Comparison of ENCODE assay signal across 11 cellular contexts in genomic region chr4:150280081-150280950, GRCh38.
A peak's percentile ranks its signal among the peaks of the same experiment; 100 is the strongest.
DNase-seq lines count a peak whose midpoint lies in the region; FAIRE-seq and TF ChIP-seq lines count a peak whose summit lies in the region.
"Had no signal": no experiment of that assay in that cellular context is flagged by ENCODE, and none has a peak within 500 bp of the region (broad histone marks: within the 10 kb centered on the region; RNA-seq: fewer than 3 reads in every experiment).

No MANE protein-coding gene starts in this region.

- TF ChIP-seq POLR2A in H54 (IDR thresholded peaks at IDR 0.05; ENCODE audit: low read depth, low read length) = no peak

- no peaks in the 10 kb centered on the region for H3K9me3 ChIP-seq in SK-N-SH
- H3K9me3 ChIP-seq: pancreas had no signal

- H2AFZ ChIP-seq in SK-N-SH (ENCODE audit: low read depth) = peak overlapping the region; percentile 31; the same call in 1 of the 2 replicates

- peak overlapping the region; percentile 45; the same call in 1 of the 2 replicates for H3K9ac ChIP-seq in SK-N-SH

- peaks cover 14 to 22% of the 10 kb centered on the region in 2 experiments; a peak in 2 of 4 replicates for H3K4me1 ChIP-seq in SK-N-SH (ENCODE audit: control insufficient read depth in 1 of 2, insufficient read depth in 2 of 2, low read depth in 1 of 2, low read length in 1 of 2)
- H3K4me1 ChIP-seq: pancreas had no signal

- H3K27ac ChIP-seq in SK-N-SH (ENCODE audit: low read depth in 2 of 2, low read length in 1 of 2) = peak overlapping the region; percentile 45 to 83
- H3K27ac ChIP-seq: pancreas had no signal

- TF ChIP-seq EP300 in SK-N-SH (IDR thresholded peaks at IDR 0.05; ENCODE audit: borderline replicate concordance in 1 of 2, low read depth in 1 of 2, low read length in 1 of 2) = no peak

- H3K4me3 Mint-ChIP-seq in T-helper 2 cell treated with Interferon-gamma antibody and Interleukin-4, amounts not matched to agents 5 μg/mL and 100 μg/mL, for 36 hours = no peak overlapping the region

- H3K4me2 ChIP-seq in SK-N-SH = peak overlapping the region; percentile 69

- DNase-seq in H54 (ENCODE audit: insufficient read length, low spot score) (peak; percentile 21), SK-N-SH (no peak), fibroblast of pulmonary artery (ENCODE audit: low read depth) (peak; percentile 74), retinal pigment epithelial cell (ENCODE audit: low read depth) (peak; percentile 43), NCI-H2107 (lab: John Stamatoyannopoulos, UW) (no peak), NCI-H345 treated with DMSO at 0.1 percent for 48 hours (lab: John Stamatoyannopoulos, UW; ENCODE audit: unreplicated experiment) (no peak)
- no peak for DNase-seq in T-helper 2 cell treated with Interferon-gamma antibody and Interleukin-4, amounts not matched to agents 5 μg/mL and 100 μg/mL, for 36 hours (ENCODE audit: low spot score)
- no peak for DNase-seq in activated CD4-positive, alpha-beta T cell treated with anti-CD3 and anti-CD28 coated beads, Interleukin-2, amount 50 U/mL, for 1 hour
- DNase-seq: central memory CD4-positive, alpha-beta T cell; pancreas; substantia nigra had no signal

- H3K9me2 ChIP-seq in SK-N-SH = no peaks in the 10 kb centered on the region

- no peaks in the 10 kb centered on the region for H3K27me3 Mint-ChIP-seq in T-helper 2 cell treated with Interferon-gamma antibody and Interleukin-4, amounts not matched to agents 5 μg/mL and 100 μg/mL, for 36 hours (ENCODE audit: low read depth)

- H3K79me2 ChIP-seq in SK-N-SH (ENCODE audit: insufficient read depth) = no peaks in the 10 kb centered on the region

- peaks cover 4% of the 10 kb centered on the region for H3K9me3 Mint-ChIP-seq in T-helper 2 cell treated with Interferon-gamma antibody and Interleukin-4, amounts not matched to agents 5 μg/mL and 100 μg/mL, for 36 hours

- 56% methylated on average over 9 of the region's 9 CpGs for WGBS in SK-N-SH (ENCODE audit: low lambda C conversion rate)

- peaks cover 18% of the 10 kb centered on the region for H3K36me3 Mint-ChIP-seq in T-helper 2 cell treated with Interferon-gamma antibody and Interleukin-4, amounts not matched to agents 5 μg/mL and 100 μg/mL, for 36 hours (ENCODE audit: low read depth)

- peaks cover 27% of the 10 kb centered on the region for H3F3A ChIP-seq in SK-N-SH (replicated peaks; ENCODE audit: insufficient read depth)

- H3K36me3 ChIP-seq in SK-N-SH (replicated peaks in 1 of 2; ENCODE audit: control insufficient read depth in 1 of 2, insufficient read depth in 2 of 2, low read length in 1 of 2) = peaks cover 0 to 2% of the 10 kb centered on the region in 2 experiments

- H3K27me3 ChIP-seq in SK-N-SH (ENCODE audit: insufficient read depth) = no peaks in the 10 kb centered on the region
- H3K27me3 ChIP-seq: pancreas had no signal

- FAIRE-seq in H54 (lab: Jason Lieb, UNC) = no peak
- FAIRE-seq: pancreas had no signal

- no peak for TF ChIP-seq CTCF in SK-N-SH (IDR thresholded peaks at IDR 0.05)
- TF ChIP-seq CTCF in fibroblast of pulmonary artery (IDR thresholded peaks at IDR 0.05; ENCODE audit: low read length, missing control alignments) = no peak
- no peak for TF ChIP-seq CTCF in retinal pigment epithelial cell (conservative IDR thresholded peaks at IDR 0.05; ENCODE audit: low read depth, low read length)

- POLR2A ChIA-PET in SK-N-SH (lab: Yijun Ruan, JAX) = no interaction called here

- H3K27ac Mint-ChIP-seq in T-helper 2 cell treated with Interferon-gamma antibody and Interleukin-4, amounts not matched to agents 5 μg/mL and 100 μg/mL, for 36 hours = no peak overlapping the region

- no peak for TF ChIP-seq RAD21 in SK-N-SH (IDR thresholded peaks at IDR 0.05; ENCODE audit: low read length)

- peak overlapping the region in 1 of 2 experiments; percentile 27; a peak in 2 of 4 replicates for H3K4me3 ChIP-seq in SK-N-SH (ENCODE audit: low read depth in 2 of 2, low read length in 1 of 2)
- no peak overlapping the region for H3K4me3 ChIP-seq in fibroblast of pulmonary artery (replicated peaks; ENCODE audit: low read depth, low read length)
- H3K4me3 ChIP-seq in retinal pigment epithelial cell (ENCODE audit: low read length) = no peak overlapping the region
- H3K4me3 ChIP-seq: pancreas had no signal

- H3K4me1 Mint-ChIP-seq in T-helper 2 cell treated with Interferon-gamma antibody and Interleukin-4, amounts not matched to agents 5 μg/mL and 100 μg/mL, for 36 hours (ENCODE audit: low read depth) = no peaks in the 10 kb centered on the region

- H4K20me1 ChIP-seq in SK-N-SH (ENCODE audit: insufficient read depth) = no peaks in the 10 kb centered on the region

- CTCF ChIA-PET in SK-N-SH (lab: Yijun Ruan, JAX) = interaction anchor here (0.9 to 2.6 kb wide), 6 partner anchors 18 to 635 kb away, joined by 3 to 14 read pairs (median 4); no protein-coding TSS in a partner anchor

TF ChIP-seq in SK-N-SH, 30 proteins besides CTCF, POLR2A, EP300 and RAD21 (continues in another document):
- peak; percentile 35; the same call in 1 of the 2 replicates for TF ChIP-seq POLR2AphosphoS5 (IDR thresholded peaks at IDR 0.05; ENCODE audit: low read depth, low read length)
- TF ChIP-seq TCF12 (IDR thresholded peaks at IDR 0.05) = 0 out of 2 replicates have a peak, but pooled peaks have one; percentile 24
- TF ChIP-seq ELF1 (IDR thresholded peaks at IDR 0.05) = no peak
- TF ChIP-seq ZBTB33 (IDR thresholded peaks at IDR 0.05; ENCODE audit: borderline replicate concordance, low read depth) = no peak
- no peak for TF ChIP-seq RXRA (IDR thresholded peaks at IDR 0.05; ENCODE audit: borderline replicate concordance, low read depth)
- no peak for TF ChIP-seq PBX3 (IDR thresholded peaks at IDR 0.05)
- no peak for TF ChIP-seq CHD2 (IDR thresholded peaks at IDR 0.05; ENCODE audit: low read length, partially characterized antibody)
- no peak for TF ChIP-seq GATA2 (CRISPR knock-in tag; IDR thresholded peaks at IDR 0.05)
- no peak for TF ChIP-seq IRF3 (IDR thresholded peaks at IDR 0.05; ENCODE audit: low read depth, low read length)
- no peak for TF ChIP-seq NRF1 (IDR thresholded peaks at IDR 0.05; ENCODE audit: low read depth, low read length)
- no peak for TF ChIP-seq SMC3 (IDR thresholded peaks at IDR 0.05; ENCODE audit: low read depth, low read length)
- peak; percentile 88 for TF ChIP-seq RFX5 (IDR thresholded peaks at IDR 0.05; ENCODE audit: low read length)
- no peak for TF ChIP-seq FOXJ3 (CRISPR knock-in tag; IDR thresholded peaks at IDR 0.05)
- no peak for TF ChIP-seq USF1 (IDR thresholded peaks at IDR 0.05; ENCODE audit: borderline replicate concordance, low read depth)
- TF ChIP-seq MEF2A (IDR thresholded peaks at IDR 0.05; ENCODE audit: borderline replicate concordance, low read depth) = no peak
- TF ChIP-seq FOSL2 (IDR thresholded peaks at IDR 0.05; ENCODE audit: borderline replicate concordance, low read depth) = peak; percentile 46; the same call in 1 of the 2 replicates
- no peak for TF ChIP-seq MXI1 (IDR thresholded peaks at IDR 0.05; ENCODE audit: low read depth, low read length)

Comparison
In these comparisons a context has a peak if more than half of its experiments do, and no peak if none do; other contexts are left out.
1. DNase-seq: peak in H54 (single experiment), fibroblast of pulmonary artery (single experiment) and retinal pigment epithelial cell (single experiment); none in SK-N-SH (single experiment), NCI-H2107 (single experiment), T-helper 2 cell treated with Interferon-gamma antibody and Interleukin-4, amounts not matched to agents 5 μg/mL and 100 μg/mL, for 36 hours (single experiment), activated CD4-positive, alpha-beta T cell treated with anti-CD3 and anti-CD28 coated beads, Interleukin-2, amount 50 U/mL, for 1 hour (single experiment) and NCI-H345 treated with DMSO at 0.1 percent for 48 hours (single experiment).